In the genomic region with DNA sequence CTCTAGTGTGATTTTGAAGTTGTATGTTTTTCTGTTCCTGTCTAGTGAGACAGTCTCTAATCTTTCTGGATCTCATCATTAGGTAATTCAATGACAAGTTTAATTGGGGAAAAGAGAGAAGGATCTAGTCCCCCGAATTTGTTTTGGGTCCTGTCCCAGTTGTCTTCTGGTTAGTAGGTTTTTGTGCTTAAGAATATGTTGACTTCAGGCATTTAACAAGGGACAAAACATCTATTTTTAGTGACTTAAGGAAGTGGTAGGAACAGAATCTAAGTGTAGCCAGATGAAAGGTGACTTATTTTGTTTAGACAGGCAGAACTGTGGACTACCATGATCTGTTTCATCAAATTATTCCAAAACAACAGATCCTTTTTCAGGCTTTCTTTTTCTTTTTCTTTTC, we compare ENCODE assay signal across 12 cellular contexts. TPM values are rescaled to one million over a fixed set of nuclear protein-coding genes. Genes with fewer than 3 reads are reported as not detected.
DNase-seq lines count a peak whose midpoint lies in the region; ATAC-seq and TF ChIP-seq lines count a peak whose summit lies in the region.
"Had no signal": no experiment of that assay in that cellular context is flagged by ENCODE, and none has a peak within 500 bp of the region (broad histone marks: within the 10 kb centered on the region; RNA-seq: fewer than 3 reads in every experiment).

No MANE protein-coding gene starts in this region.

- CTCF ChIA-PET in activated CD4-positive, alpha-beta memory T cell treated with anti-CD3 and anti-CD28 coated beads for 36 hours (lab: Charles Lee) = interaction anchor here (1.0 kb wide), 1 partner anchor 199 kb away, joined by 3 read pairs; no protein-coding TSS in a partner anchor

- POLR2A ChIA-PET in activated CD4-positive, alpha-beta memory T cell treated with anti-CD3 and anti-CD28 coated beads for 36 hours (lab: Charles Lee) = no interaction called here

- peaks cover 0 to 15% (median 11%) of the 10 kb centered on the region in 11 experiments; a peak in 17 of 22 replicates for H3K9me3 ChIP-seq in BLaER1 treated with 17β-estradiol and CSF1 and Interleukin-3, amounts not matched to agents 10 nM and 100 nM (replicated peaks in 1 of 11)
- no peaks in the 10 kb centered on the region for H3K9me3 ChIP-seq in Peyer's patch

- intact Hi-C loops in activated CD4-positive, alpha-beta memory T cell treated with anti-CD3 and anti-CD28 coated beads for 36 hours (cut with micrococcal nuclease) = loop anchor here (2.0 to 5.0 kb wide), 4 partner anchors 493 to 943 kb away; a partner anchor contains a TSS

- peaks cover 51 to 65% (median 63%) of the 10 kb centered on the region in 11 experiments for H4K20me1 ChIP-seq in BLaER1 treated with 17β-estradiol and CSF1 and Interleukin-3, amounts not matched to agents 10 nM and 100 nM

- DNase-seq in GM06990 (ENCODE audit: extremely low read depth, insufficient read length) (no peak), naive B cell (no peak), omental fat pad (ENCODE audit: low spot score) (no peak), ureter (ENCODE audit: low spot score) (no peak), Peyer's patch (no peak)
- no peak for DNase-seq in activated CD4-positive, alpha-beta memory T cell treated with anti-CD3 and anti-CD28 coated beads for 36 hours
- DNase-seq in activated effector memory CD4-positive, alpha-beta T cell treated with Interleukin-2 at 50 U/mL for 16 hours = no peak
- DNase-seq: activated CD8-positive, alpha-beta memory T cell treated with anti-CD3 and anti-CD28 coated beads, Interleukin-2, amount 50 U/mL, for 48 hours had no signal

- H3K36me3 ChIP-seq in BLaER1 treated with 17β-estradiol and CSF1 and Interleukin-3, amounts not matched to agents 10 nM and 100 nM = peaks cover 39 to 52% (median 49%) of the 10 kb centered on the region in 11 experiments
- peaks cover 6% of the 10 kb centered on the region for H3K36me3 ChIP-seq in GM06990 (ENCODE audit: control insufficient read depth, insufficient read depth, low read length)
- H3K36me3 ChIP-seq in Peyer's patch = peaks cover 0 to 22% (median 0%) of the 10 kb centered on the region in 3 donors

- peaks cover 43 to 65% (median 51%) of the 10 kb centered on the region in 10 experiments for H3K4me1 ChIP-seq in BLaER1 treated with 17β-estradiol and CSF1 and Interleukin-3, amounts not matched to agents 10 nM and 100 nM
- H3K4me1 ChIP-seq in Peyer's patch = peaks cover 0 to 50% (median 3%) of the 10 kb centered on the region in 4 donors

- H3K27ac Mint-ChIP-seq in activated CD4-positive, alpha-beta memory T cell treated with anti-CD3 and anti-CD28 coated beads for 36 hours = no peak overlapping the region
- H3K27ac Mint-ChIP-seq in naive B cell = peak overlapping the region in 3 of 6 donors; percentile 78 to 94 (median 89)

- no peak for ATAC-seq in naive B cell (ENCODE audit: low read depth in 2 of 2)
- ATAC-seq in omental fat pad (ENCODE audit: low FRiP score) = no peak
- ATAC-seq: esophagus mucosa had no signal

- peak overlapping the region in 6 of 11 experiments; percentile 10 to 99 (median 96); a peak in 7 of 22 replicates for H3K9ac ChIP-seq in BLaER1 treated with 17β-estradiol and CSF1 and Interleukin-3, amounts not matched to agents 10 nM and 100 nM

- TF ChIP-seq CTCF in GM06990 (IDR thresholded peaks at IDR 0.05; ENCODE audit: insufficient read depth, low read length, poor library complexity, severe bottlenecking) (no peak), omental fat pad (IDR thresholded peaks at IDR 0.05) (no peak), Peyer's patch (IDR thresholded peaks at IDR 0.05) (no peak)

- peak overlapping the region; percentile 32 for H3K4me3 Mint-ChIP-seq in activated CD4-positive, alpha-beta memory T cell treated with anti-CD3 and anti-CD28 coated beads for 36 hours
- H3K4me3 Mint-ChIP-seq in naive B cell = peak overlapping the region in 5 of 8 donors; percentile 35 to 95 (median 71)

- peaks cover 49% of the 10 kb centered on the region for H3K36me3 Mint-ChIP-seq in activated CD4-positive, alpha-beta memory T cell treated with anti-CD3 and anti-CD28 coated beads for 36 hours
- peaks cover 16 to 28% of the 10 kb centered on the region in 2 donors for H3K36me3 Mint-ChIP-seq in naive B cell

- H3K4me1 Mint-ChIP-seq in activated CD4-positive, alpha-beta memory T cell treated with anti-CD3 and anti-CD28 coated beads for 36 hours (ENCODE audit: low read depth) = peaks cover 68% of the 10 kb centered on the region
- peaks cover 54 to 63% (median 57%) of the 10 kb centered on the region in 3 donors for H3K4me1 Mint-ChIP-seq in naive B cell

- H3K9me3 Mint-ChIP-seq in activated CD4-positive, alpha-beta memory T cell treated with anti-CD3 and anti-CD28 coated beads for 36 hours = no peaks in the 10 kb centered on the region
- peaks cover 0 to 14% (median 7%) of the 10 kb centered on the region in 7 donors for H3K9me3 Mint-ChIP-seq in naive B cell

- TF ChIP-seq POLR2A in Peyer's patch (IDR thresholded peaks at IDR 0.05) = no peak

- no peaks in the 10 kb centered on the region for H3K27me3 Mint-ChIP-seq in activated CD4-positive, alpha-beta memory T cell treated with anti-CD3 and anti-CD28 coated beads for 36 hours
- H3K27me3 Mint-ChIP-seq in naive B cell = no peaks in the 10 kb centered on the region

- H3K4me2 ChIP-seq in BLaER1 treated with 17β-estradiol and CSF1 and Interleukin-3, amounts not matched to agents 10 nM and 100 nM = peak overlapping the region; percentile 85 to 99 (median 94)

- peak overlapping the region in 6 of 10 experiments; percentile 36 to 98 (median 94); a peak in 9 of 20 replicates for H3K4me3 ChIP-seq in BLaER1 treated with 17β-estradiol and CSF1 and Interleukin-3, amounts not matched to agents 10 nM and 100 nM
- H3K4me3 ChIP-seq in GM06990 (replicated peaks; ENCODE audit: low read depth, low read length) = peak overlapping the region; percentile 4; the same call in 1 of the 2 replicates
- no peak overlapping the region for H3K4me3 ChIP-seq in Peyer's patch
- H3K4me3 ChIP-seq: cardiac muscle cell, lung had no signal

- no peaks in the 10 kb centered on the region for H3K27me3 ChIP-seq in BLaER1 treated with 17β-estradiol and CSF1 and Interleukin-3, amounts not matched to agents 10 nM and 100 nM
- no peaks in the 10 kb centered on the region for H3K27me3 ChIP-seq in GM06990 (replicated peaks; ENCODE audit: control insufficient read depth, insufficient read depth, low read length)
- no peaks in the 10 kb centered on the region for H3K27me3 ChIP-seq in Peyer's patch

- H3K27ac ChIP-seq in BLaER1 treated with 17β-estradiol and CSF1 and Interleukin-3, amounts not matched to agents 10 nM and 100 nM = peak overlapping the region in 3 of 11 experiments; percentile 17 to 99 (median 94); a peak in 4 of 22 replicates
- no peak overlapping the region for H3K27ac ChIP-seq in Peyer's patch
- H3K27ac ChIP-seq: cardiac muscle cell had no signal

RNA-seq across cellular contexts. Expression of a gene that starts 2.2 kb away (rescaled TPM):
- total RNA-seq in activated CD4-positive, alpha-beta memory T cell treated with anti-CD3 and anti-CD28 coated beads for 36 hours = 10 to 100 TPM; 50.1 to 52.1 TPM
- polyA plus RNA-seq in naive B cell (ENCODE audit: low read depth in 6 of 6) = 10 to 100 TPM; 10.7 to 18.1 (median 13.3) TPM
- total RNA-seq in omental fat pad (10 to 100 TPM; 29.1 to 66.7 (median 50.7) TPM), ureter (62.4 TPM), Peyer's patch (10 to 100 TPM; 27.1 to 70.4 (median 56.1) TPM)

Comparison
In these comparisons a context has a peak if more than half of its experiments do, and no peak if none do; other contexts are left out.
1. H3K4me3 ChIP-seq: peak in BLaER1 treated with 17β-estradiol and CSF1 and Interleukin-3, amounts not matched to agents 10 nM and 100 nM (6 of 10) and GM06990 (single experiment); none in Peyer's patch (0 of 4).